10 cellular contexts compared by ENCODE assay signal in the genomic region with DNA sequence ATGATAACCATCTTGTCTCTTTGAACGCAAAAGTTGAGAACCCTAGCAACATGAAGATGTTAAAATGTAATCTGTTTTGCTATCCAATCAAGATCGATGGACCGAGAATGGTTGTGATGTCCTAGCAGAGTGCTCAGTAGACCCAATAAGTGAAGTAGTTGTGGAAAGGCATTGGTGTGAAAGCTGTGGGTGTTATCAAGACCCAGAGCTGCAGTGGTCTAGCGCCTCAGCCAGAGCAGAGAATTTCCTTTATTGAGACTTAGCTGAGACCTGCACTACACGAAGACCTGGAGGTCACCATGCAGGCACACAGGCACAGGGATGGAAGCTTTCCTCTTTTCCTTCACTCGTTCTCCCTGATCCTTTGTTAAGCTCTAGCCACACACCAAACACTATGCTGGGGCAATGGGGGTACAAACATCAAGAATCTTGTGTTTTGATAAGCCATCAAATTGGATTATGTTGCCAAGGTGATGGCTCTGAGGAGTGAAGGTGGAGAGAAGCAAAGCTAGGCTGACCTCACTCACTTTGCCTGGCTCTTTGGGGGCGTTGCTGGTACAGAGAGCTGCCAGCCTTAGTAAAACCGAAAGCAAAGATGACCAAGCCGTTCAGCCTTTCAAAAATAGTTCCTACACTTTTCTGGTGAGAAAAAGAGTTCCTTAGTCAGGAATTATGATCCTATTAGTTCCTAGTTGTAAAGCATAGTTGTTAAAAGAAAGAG. TPM values are rescaled to one million over a fixed set of nuclear protein-coding genes. Genes with fewer than 3 reads are reported as not detected.
DNase-seq lines count a peak whose midpoint lies in the region; ATAC-seq and TF ChIP-seq lines count a peak whose summit lies in the region.
"Had no signal": no experiment of that assay in that cellular context is flagged by ENCODE, and none has a peak within 500 bp of the region (broad histone marks: within the 10 kb centered on the region; RNA-seq: fewer than 3 reads in every experiment).

No MANE protein-coding gene starts in this region.

- intact Hi-C loops in adrenal gland (cut with DNase I), result loop anchor here in 1 of 2 donors (2.0 kb wide), 1 partner anchor 179 kb away; no protein-coding TSS in a partner anchor
- intact Hi-C loops in activated T-helper 2 cell treated with anti-CD3 and anti-CD28 coated beads, Interferon-gamma antibody, Interleukin-2, Interleukin-4, amounts not matched to agents 10 μg/mL and 5 μg/mL and 100 μg/mL, durations not matched to agents 14 hours and 24 hours and 36 hours (cut with micrococcal nuclease), result no loop called here

- no peak for TF ChIP-seq CTCF in adrenal gland (IDR thresholded peaks at IDR 0.05)

- H3K4me3 ChIP-seq in adrenal gland, result peak overlapping the region in 1 of 4 donors; percentile 31
- H3K4me3 ChIP-seq: uterus had no signal

- H3K36me3 Mint-ChIP-seq in activated naive CD4-positive, alpha-beta T cell treated with anti-CD3 and anti-CD28 coated beads, Interleukin-2, amount 50 U/mL, for 72 hours, result no peaks in the 10 kb centered on the region
- H3K36me3 Mint-ChIP-seq in activated T-helper 2 cell treated with anti-CD3 and anti-CD28 coated beads, Interferon-gamma antibody, Interleukin-2, Interleukin-4, amounts not matched to agents 10 μg/mL and 5 μg/mL and 100 μg/mL, durations not matched to agents 14 hours and 24 hours and 36 hours (ENCODE audit: low read depth), result no peaks in the 10 kb centered on the region
- peaks cover 2% of the 10 kb centered on the region for H3K36me3 Mint-ChIP-seq in activated naive CD4-positive, alpha-beta T cell treated with anti-CD3 and anti-CD28 coated beads, Interleukin-2, amount 10 ng/mL, durations not matched to agents 7 days and 5 days

- no peaks in the 10 kb centered on the region for H3K36me3 ChIP-seq in adrenal gland (replicated peaks in 1 of 2)
- H3K36me3 ChIP-seq: uterus had no signal

- WGBS in adrenal gland, 4 donors, result 53 to 63% (median 62%) methylated on average over 9 of the region's 9 CpGs

- H3K9me3 ChIP-seq in adrenal gland (replicated peaks in 1 of 3), result no peaks in the 10 kb centered on the region
- H3K9me3 ChIP-seq: uterus had no signal

- H3K4me1 ChIP-seq in adrenal gland (replicated peaks in 1 of 2), result peaks cover 0 to 14% of the 10 kb centered on the region in 2 donors
- H3K4me1 ChIP-seq: uterus had no signal

- no peak for TF ChIP-seq POLR2A in adrenal gland (IDR thresholded peaks at IDR 0.05)

- H3K4me1 Mint-ChIP-seq in activated T-helper 2 cell treated with anti-CD3 and anti-CD28 coated beads, Interferon-gamma antibody, Interleukin-2, Interleukin-4, amounts not matched to agents 10 μg/mL and 5 μg/mL and 100 μg/mL, durations not matched to agents 14 hours and 24 hours and 36 hours (ENCODE audit: low read depth), result peaks cover 10% of the 10 kb centered on the region
- peaks cover 8% of the 10 kb centered on the region for H3K4me1 Mint-ChIP-seq in activated naive CD4-positive, alpha-beta T cell treated with anti-CD3 and anti-CD28 coated beads, Interleukin-2, amount 10 ng/mL, durations not matched to agents 7 days and 5 days

- ATAC-seq in activated naive CD4-positive, alpha-beta T cell treated with anti-CD3 and anti-CD28 coated beads, Interleukin-2, amount 50 U/mL, for 72 hours, result peak; percentile 56 to 66
- peak; percentile 87 for ATAC-seq in HG03039 (IDR thresholded peaks at IDR 0.05; ENCODE audit: unreplicated experiment)

- H3K4me3 Mint-ChIP-seq in activated T-helper 2 cell treated with anti-CD3 and anti-CD28 coated beads, Interferon-gamma antibody, Interleukin-2, Interleukin-4, amounts not matched to agents 10 μg/mL and 5 μg/mL and 100 μg/mL, durations not matched to agents 14 hours and 24 hours and 36 hours (ENCODE audit: low read depth), result no peak overlapping the region
- no peak overlapping the region for H3K4me3 Mint-ChIP-seq in activated naive CD4-positive, alpha-beta T cell treated with anti-CD3 and anti-CD28 coated beads, Interleukin-2, amount 10 ng/mL, durations not matched to agents 7 days and 5 days

- peak overlapping the region in 1 of 2 donors; percentile 12 for H3K27ac Mint-ChIP-seq in activated naive CD4-positive, alpha-beta T cell treated with anti-CD3 and anti-CD28 coated beads, Interleukin-2, amount 50 U/mL, for 72 hours
- H3K27ac Mint-ChIP-seq in activated T-helper 2 cell treated with anti-CD3 and anti-CD28 coated beads, Interferon-gamma antibody, Interleukin-2, Interleukin-4, amounts not matched to agents 10 μg/mL and 5 μg/mL and 100 μg/mL, durations not matched to agents 14 hours and 24 hours and 36 hours, result no peak overlapping the region
- H3K27ac Mint-ChIP-seq in activated naive CD4-positive, alpha-beta T cell treated with anti-CD3 and anti-CD28 coated beads, Interleukin-2, amount 10 ng/mL, durations not matched to agents 7 days and 5 days, result no peak overlapping the region

- H3K27ac ChIP-seq in adrenal gland, result peak overlapping the region in 3 of 5 donors; percentile 10 to 37 (median 29)
- H3K27ac ChIP-seq: uterus had no signal

- H3K27me3 Mint-ChIP-seq in activated T-helper 2 cell treated with anti-CD3 and anti-CD28 coated beads, Interferon-gamma antibody, Interleukin-2, Interleukin-4, amounts not matched to agents 10 μg/mL and 5 μg/mL and 100 μg/mL, durations not matched to agents 14 hours and 24 hours and 36 hours (ENCODE audit: low read depth), result no peaks in the 10 kb centered on the region
- H3K27me3 Mint-ChIP-seq in activated naive CD4-positive, alpha-beta T cell treated with anti-CD3 and anti-CD28 coated beads, Interleukin-2, amount 10 ng/mL, durations not matched to agents 7 days and 5 days, result peaks cover 4% of the 10 kb centered on the region

- H3K27me3 ChIP-seq in adrenal gland, result no peaks in the 10 kb centered on the region
- H3K27me3 ChIP-seq: uterus had no signal

- DNase-seq in activated naive CD4-positive, alpha-beta T cell treated with anti-CD3 and anti-CD28 coated beads, Interleukin-2, amount 50 U/mL, for 72 hours (ENCODE audit: low spot score in 2 of 2), result no peak
- no peak for DNase-seq in activated naive CD4-positive, alpha-beta T cell treated with Interleukin-2 at 50 U/mL for 16 hours
- DNase-seq in adrenal gland (peak in 6 of 7 donors; percentile 30 to 70 (median 44)), HPDE6-E6E7 (ENCODE audit: extremely low spot score) (no peak), NCI-H524 (lab: John Stamatoyannopoulos, UW) (no peak)
- DNase-seq in activated T-helper 2 cell treated with anti-CD3 and anti-CD28 coated beads, Interferon-gamma antibody, Interleukin-2, Interleukin-4, amounts not matched to agents 10 μg/mL and 5 μg/mL and 100 μg/mL, durations not matched to agents 14 hours and 24 hours and 36 hours (ENCODE audit: low spot score), result no peak
- DNase-seq in activated naive CD4-positive, alpha-beta T cell treated with anti-CD3 and anti-CD28 coated beads, Interleukin-2, amount 10 ng/mL, durations not matched to agents 7 days and 5 days, result no peak
- DNase-seq: erythroblast, uterus had no signal

- H3K9me3 Mint-ChIP-seq in activated naive CD4-positive, alpha-beta T cell treated with anti-CD3 and anti-CD28 coated beads, Interleukin-2, amount 50 U/mL, for 72 hours, result no peaks in the 10 kb centered on the region
- H3K9me3 Mint-ChIP-seq in activated T-helper 2 cell treated with anti-CD3 and anti-CD28 coated beads, Interferon-gamma antibody, Interleukin-2, Interleukin-4, amounts not matched to agents 10 μg/mL and 5 μg/mL and 100 μg/mL, durations not matched to agents 14 hours and 24 hours and 36 hours, result no peaks in the 10 kb centered on the region
- no peaks in the 10 kb centered on the region for H3K9me3 Mint-ChIP-seq in activated naive CD4-positive, alpha-beta T cell treated with anti-CD3 and anti-CD28 coated beads, Interleukin-2, amount 10 ng/mL, durations not matched to agents 7 days and 5 days

- CTCF ChIA-PET in activated naive CD4-positive, alpha-beta T cell treated with anti-CD3 and anti-CD28 coated beads, Interleukin-2, amount 10 ng/mL, durations not matched to agents 7 days and 5 days (lab: Charles Lee), result interaction anchor here (0.9 to 1.8 kb wide), 3 partner anchors 42 to 180 kb away, joined by 3 to 5 read pairs (median 4); no protein-coding TSS in a partner anchor

RNA-seq across cellular contexts. Expression of a gene that starts 24.1 kb away (rescaled TPM):
- total RNA-seq in activated naive CD4-positive, alpha-beta T cell treated with anti-CD3 and anti-CD28 coated beads, Interleukin-2, amount 50 U/mL, for 72 hours, result 10 to 100 TPM; 53.0 to 57.4 TPM
- total RNA-seq in adrenal gland, result 10 to 100 TPM; 22.7 to 38.3 (median 32.7) TPM
- 10 to 100 TPM in 2 of 3 donors, 1 to 10 TPM in 1; 9.6 to 37.1 (median 12.3) TPM for polyA plus RNA-seq in adrenal gland
- 50.0 and 53.6 TPM in 2 replicates for total RNA-seq in activated T-helper 2 cell treated with anti-CD3 and anti-CD28 coated beads, Interferon-gamma antibody, Interleukin-2, Interleukin-4, amounts not matched to agents 10 μg/mL and 5 μg/mL and 100 μg/mL, durations not matched to agents 14 hours and 24 hours and 36 hours

RNA-seq across cellular contexts. Expression of a gene that starts 35.7 kb away (rescaled TPM):
- total RNA-seq in activated naive CD4-positive, alpha-beta T cell treated with anti-CD3 and anti-CD28 coated beads, Interleukin-2, amount 50 U/mL, for 72 hours, result 1 to 10 TPM; 2.6 to 4.5 TPM
- total RNA-seq in adrenal gland, result 10 to 100 TPM; 14.2 to 47.2 (median 23.9) TPM
- 10 to 100 TPM in 1 of 3 donors, 1 to 10 TPM in 2; 7.2 to 12.6 (median 9.8) TPM for polyA plus RNA-seq in adrenal gland
- total RNA-seq in activated T-helper 2 cell treated with anti-CD3 and anti-CD28 coated beads, Interferon-gamma antibody, Interleukin-2, Interleukin-4, amounts not matched to agents 10 μg/mL and 5 μg/mL and 100 μg/mL, durations not matched to agents 14 hours and 24 hours and 36 hours, result 0.37 and 0.41 TPM in 2 replicates

Comparison
In these comparisons a context has a peak if more than half of its experiments do, and no peak if none do; other contexts are left out.
1. DNase-seq: peak in adrenal gland (6 of 7); none in activated naive CD4-positive, alpha-beta T cell treated with anti-CD3 and anti-CD28 coated beads, Interleukin-2, amount 50 U/mL, for 72 hours (0 of 2), activated naive CD4-positive, alpha-beta T cell treated with Interleukin-2 at 50 U/mL for 16 hours (single experiment), HPDE6-E6E7 (single experiment), activated T-helper 2 cell treated with anti-CD3 and anti-CD28 coated beads, Interferon-gamma antibody, Interleukin-2, Interleukin-4, amounts not matched to agents 10 μg/mL and 5 μg/mL and 100 μg/mL, durations not matched to agents 14 hours and 24 hours and 36 hours (single experiment), NCI-H524 (0 of 2) and activated naive CD4-positive, alpha-beta T cell treated with anti-CD3 and anti-CD28 coated beads, Interleukin-2, amount 10 ng/mL, durations not matched to agents 7 days and 5 days (single experiment).